Comparison of ENCODE assay signal across 8 cellular contexts in the genomic region with DNA sequence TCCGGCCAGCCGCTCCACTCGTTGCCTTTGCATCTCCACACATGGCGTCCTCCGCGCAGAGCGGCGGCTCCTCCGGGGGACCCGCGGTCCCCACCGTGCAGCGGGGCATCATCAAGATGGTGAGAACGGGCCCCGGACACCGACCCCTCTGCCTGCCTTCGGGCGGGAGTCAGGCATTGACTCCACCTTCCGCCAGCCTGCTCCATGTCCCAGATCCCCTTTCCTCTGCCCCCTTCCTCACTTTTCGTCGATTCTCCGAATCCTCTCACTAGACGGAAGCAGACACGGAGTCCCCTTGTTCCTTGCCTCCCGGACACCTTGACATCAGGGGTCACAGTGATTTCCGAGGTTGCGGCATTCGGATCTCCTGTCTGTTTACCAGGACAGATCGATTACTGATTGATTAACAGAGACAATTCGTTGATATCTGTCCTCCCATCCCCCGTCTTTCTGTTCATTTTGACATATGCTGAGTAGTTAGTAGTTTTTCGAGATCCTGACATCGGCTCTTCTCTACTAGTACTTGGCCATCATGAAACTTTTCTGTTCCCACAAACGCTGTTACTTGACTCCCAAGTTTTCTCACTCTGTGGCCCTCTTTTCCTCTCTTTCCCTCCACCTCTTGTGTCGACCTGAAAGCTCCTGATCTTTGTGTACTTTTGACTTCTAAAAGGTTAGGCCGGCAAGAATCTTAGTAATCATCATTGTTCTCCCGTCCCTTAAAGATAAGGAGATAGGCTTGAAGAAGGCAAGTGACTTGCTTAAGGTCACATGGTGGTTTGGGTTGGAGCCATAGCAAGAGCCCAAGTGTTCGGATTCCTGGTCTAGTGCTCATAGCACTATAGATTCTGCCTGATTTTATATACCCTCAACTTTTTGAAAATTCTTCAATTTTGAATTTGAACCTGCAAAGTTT. TPM values are rescaled to one million over a fixed set of nuclear protein-coding genes. Genes with fewer than 3 reads are reported as not detected.
DNase-seq lines count a peak whose midpoint lies in the region; ATAC-seq and TF ChIP-seq lines count a peak whose summit lies in the region.

No MANE protein-coding gene starts in this region.

- H3K4me3 ChIP-seq in cardiac muscle cell (peak overlapping the region; percentile 87), smooth muscle cell (peak overlapping the region; percentile 81)

- H3K36me3 Mint-ChIP-seq in activated CD4-positive, alpha-beta memory T cell treated with anti-CD3 and anti-CD28 coated beads for 36 hours, result peaks cover 29% of the 10 kb centered on the region

- peak overlapping the region; percentile 88 for H3K9ac ChIP-seq in smooth muscle cell (ENCODE audit: low read depth)

- no peaks in the 10 kb centered on the region for H3K27me3 Mint-ChIP-seq in activated CD4-positive, alpha-beta memory T cell treated with anti-CD3 and anti-CD28 coated beads for 36 hours

- H3K79me2 ChIP-seq in smooth muscle cell (ENCODE audit: low read depth), result peaks cover 55% of the 10 kb centered on the region

- POLR2A ChIA-PET in activated CD4-positive, alpha-beta memory T cell treated with anti-CD3 and anti-CD28 coated beads for 36 hours (lab: Charles Lee), result interaction anchor here (1.0 to 2.0 kb wide), 2 partner anchors 14 to 68 kb away, joined by 4 to 5 read pairs; no protein-coding TSS in a partner anchor

- H2AFZ ChIP-seq in smooth muscle cell (ENCODE audit: low read depth), result no peak overlapping the region

- H3K27me3 ChIP-seq in cardiac muscle cell (no peaks in the 10 kb centered on the region), smooth muscle cell (ENCODE audit: low read depth) (no peaks in the 10 kb centered on the region)

- peak overlapping the region; percentile 98 for H3K4me3 Mint-ChIP-seq in activated CD4-positive, alpha-beta memory T cell treated with anti-CD3 and anti-CD28 coated beads for 36 hours

- H3K9me3 Mint-ChIP-seq in activated CD4-positive, alpha-beta memory T cell treated with anti-CD3 and anti-CD28 coated beads for 36 hours, result no peaks in the 10 kb centered on the region

- H4K20me1 ChIP-seq in smooth muscle cell (ENCODE audit: low read depth), result peaks cover 49% of the 10 kb centered on the region

- H3K27ac ChIP-seq in cardiac muscle cell (peak overlapping the region; percentile 80), smooth muscle cell (ENCODE audit: low read depth) (peak overlapping the region; percentile 71)

- H3K36me3 ChIP-seq in cardiac muscle cell (no peaks in the 10 kb centered on the region), smooth muscle cell (ENCODE audit: low read depth) (no peaks in the 10 kb centered on the region)

- H3K27ac Mint-ChIP-seq in activated CD4-positive, alpha-beta memory T cell treated with anti-CD3 and anti-CD28 coated beads for 36 hours, result peak overlapping the region; percentile 94

- WGBS in smooth muscle cell (ENCODE audit: low lambda C conversion rate), result 2% methylated on average over 38 of the region's 38 CpGs

- H3K9me3 ChIP-seq in cardiac muscle cell (ENCODE audit: low read depth) (no peaks in the 10 kb centered on the region), smooth muscle cell (replicated peaks; ENCODE audit: low read depth) (no peaks in the 10 kb centered on the region)

- intact Hi-C loops in Right ventricle myocardium inferior (cut with DNase I), result no loop called here
- intact Hi-C loops in activated CD4-positive, alpha-beta memory T cell treated with anti-CD3 and anti-CD28 coated beads for 36 hours (cut with micrococcal nuclease), result loop anchor here (2.0 to 5.0 kb wide), 6 partner anchors 200 to 950 kb away; a partner anchor contains a TSS
- intact Hi-C loops in left ventricle myocardium superior (cut with micrococcal nuclease), result no loop called here
- intact Hi-C loops in posterior cingulate gyrus (cut with DNase I), result loop anchor here (2.0 kb wide), 1 partner anchor 260 kb away; a partner anchor contains a TSS

- ATAC-seq in Right ventricle myocardium inferior (no peak), HG03342 (IDR thresholded peaks at IDR 0.05; ENCODE audit: unreplicated experiment) (peak; percentile 19), left ventricle myocardium superior (peak; percentile 24), HG03097 (IDR thresholded peaks at IDR 0.05; ENCODE audit: low FRiP score, unreplicated experiment) (no peak)

- no peaks in the 10 kb centered on the region for H3F3A ChIP-seq in smooth muscle cell (ENCODE audit: low read depth)

- peaks cover 12% of the 10 kb centered on the region for H3K4me1 ChIP-seq in cardiac muscle cell (ENCODE audit: low read depth)
- peaks cover 33% of the 10 kb centered on the region for H3K4me1 ChIP-seq in smooth muscle cell (ENCODE audit: low read depth)

- CTCF ChIA-PET in activated CD4-positive, alpha-beta memory T cell treated with anti-CD3 and anti-CD28 coated beads for 36 hours (lab: Charles Lee), result no interaction called here

- DNase-seq in cardiac muscle cell (ENCODE audit: low read depth in 1 of 2, low spot score in 1 of 2) (peak in 1 of 2 donors; percentile 42), Right ventricle myocardium inferior (ENCODE audit: missing footprints) (no peak), left ventricle myocardium superior (no peak), smooth muscle cell (lab: John Stamatoyannopoulos, UW; ENCODE audit: unreplicated experiment) (no peak), posterior cingulate gyrus (no peak)
- DNase-seq in activated CD4-positive, alpha-beta memory T cell treated with anti-CD3 and anti-CD28 coated beads for 36 hours, result no peak

- H3K4me2 ChIP-seq in smooth muscle cell, result peak overlapping the region; percentile 88

- H3K4me1 Mint-ChIP-seq in activated CD4-positive, alpha-beta memory T cell treated with anti-CD3 and anti-CD28 coated beads for 36 hours (ENCODE audit: low read depth), result peaks cover 35% of the 10 kb centered on the region

- TF ChIP-seq CTCF in cardiac muscle cell (IDR thresholded peaks at IDR 0.05; ENCODE audit: low read depth, low read length), result no peak
- TF ChIP-seq CTCF in smooth muscle cell (IDR thresholded peaks at IDR 0.05; ENCODE audit: borderline replicate concordance, insufficient read depth, poor library complexity, severe bottlenecking), result no peak

RNA-seq across cellular contexts. Expression of a gene that starts 0.6 kb away (rescaled TPM):
- total RNA-seq in cardiac muscle cell (172 and 187 TPM in 2 replicates), Right ventricle myocardium inferior (85.0 TPM), left ventricle myocardium superior (92.3 TPM), smooth muscle cell (129 and 187 TPM in 2 replicates)
- polyA plus RNA-seq in cardiac muscle cell (113 and 114 TPM in 2 replicates), smooth muscle cell (134 and 136 TPM in 2 replicates)
- total RNA-seq in activated CD4-positive, alpha-beta memory T cell treated with anti-CD3 and anti-CD28 coated beads for 36 hours, result 100 to 1,000 TPM; 208 to 235 TPM

RNA-seq across cellular contexts. Expression of a gene that starts 34.6 kb away (rescaled TPM):
- total RNA-seq in cardiac muscle cell (not detected in 2 replicates), Right ventricle myocardium inferior (not detected), left ventricle myocardium superior (not detected), smooth muscle cell (not detected in 2 replicates)
- polyA plus RNA-seq in cardiac muscle cell (not detected in 2 replicates), smooth muscle cell (not detected in 2 replicates)
- not detected for total RNA-seq in activated CD4-positive, alpha-beta memory T cell treated with anti-CD3 and anti-CD28 coated beads for 36 hours

RNA-seq across cellular contexts. Expression of a gene that starts 59.1 kb away (rescaled TPM):
- total RNA-seq in cardiac muscle cell, result 1.0 and 1.1 TPM in 2 replicates
- 0.43 and 1.8 TPM in 2 replicates for polyA plus RNA-seq in cardiac muscle cell
- 0.38 TPM for total RNA-seq in Right ventricle myocardium inferior
- total RNA-seq in activated CD4-positive, alpha-beta memory T cell treated with anti-CD3 and anti-CD28 coated beads for 36 hours, result under 1 TPM; 0.75 to 0.86 TPM
- not detected for total RNA-seq in left ventricle myocardium superior
- 0.94 and 4.0 TPM in 2 replicates for total RNA-seq in smooth muscle cell
- polyA plus RNA-seq in smooth muscle cell, result 1.3 TPM in 1 of 2 replicates, not detected in the other

Comparison
In these comparisons a context has a peak if more than half of its experiments do, and no peak if none do; other contexts are left out.
1. ATAC-seq: peak in HG03342 (single experiment) and left ventricle myocardium superior (single experiment); none in Right ventricle myocardium inferior (single experiment) and HG03097 (single experiment).
2. intact Hi-C loops: an anchor here in activated CD4-positive, alpha-beta memory T cell treated with anti-CD3 and anti-CD28 coated beads for 36 hours (2.0 to 5.0 kb wide) and posterior cingulate gyrus (2.0 kb wide); none called in Right ventricle myocardium inferior and left ventricle myocardium superior.